19 cellular contexts compared by ENCODE assay signal in genomic region chr3:63355809-63356208, GRCh38.
"Had no signal": no experiment of that assay in that cellular context is flagged by ENCODE, and none has a peak within 500 bp of the region (broad histone marks: within the 10 kb centered on the region; RNA-seq: fewer than 3 reads in every experiment).

No MANE protein-coding gene starts in this region.

- DNase-seq: activated CD4-positive, alpha-beta T cell treated with anti-CD3 and anti-CD28 coated beads, Interleukin-2, amount 10 ng/mL, durations not matched to agents 7 days and 5 days; activated CD4-positive, CD25-positive, alpha-beta regulatory T cell treated with anti-CD3 and anti-CD28 coated beads, Interleukin-2, amount 50 U/mL, for 72 hours; activated CD8-positive, alpha-beta T cell treated with anti-CD3 and anti-CD28 coated beads, Interleukin-2, amount 10 ng/mL, durations not matched to agents 7 days and 5 days; activated gamma-delta T cell treated with Interleukin-2 at 50 U/mL for 16 hours; colonic mucosa; foreskin melanocyte; glutamatergic neuron; hypothalamus; midbrain; stimulated activated CD4-positive, alpha-beta T cell treated with anti-CD3 and anti-CD28 coated beads, Interleukin-4, amount 100 ng/mL, for 4 hours; stimulated activated naive CD8-positive, alpha-beta T cell treated with anti-CD3 and anti-CD28 coated beads, Interleukin-15, Interleukin-2, amounts not matched to agents 100 U/mL and 50 U/mL, for 24 hours; substantia nigra; thyroid gland; upper lobe of right lung; WERI-Rb-1 had no signal

- H3K27ac ChIP-seq: colonic mucosa, esophagus muscularis mucosa, prostate gland, thyroid gland, upper lobe of right lung, WERI-Rb-1 had no signal

- ATAC-seq: activated CD8-positive, alpha-beta T cell treated with anti-CD3 and anti-CD28 coated beads, Interleukin-2, amount 10 ng/mL, durations not matched to agents 7 days and 5 days; activated naive CD4-positive, alpha-beta T cell treated with anti-CD3 and anti-CD28 coated beads, Interleukin-2, amount 50 U/mL, for 72 hours; natural killer cell treated with Interleukin-12 subunit alpha and Interleukin-12 subunit beta and Interleukin-15 and Interleukin-18, amount 100 ng/mL, for 72 hours; stimulated activated naive CD8-positive, alpha-beta T cell treated with anti-CD3 and anti-CD28 coated beads, Interleukin-15, Interleukin-2, amounts not matched to agents 100 U/mL and 50 U/mL, for 24 hours; upper lobe of right lung had no signal

- H3K9me3 ChIP-seq: colonic mucosa, esophagus muscularis mucosa, prostate gland, thyroid gland, upper lobe of right lung had no signal

- H3K27me3 ChIP-seq: colonic mucosa, thyroid gland, upper lobe of right lung had no signal

- H3K4me3 ChIP-seq: colonic mucosa, esophagus muscularis mucosa, prostate gland, thyroid gland, upper lobe of right lung had no signal

- H3K36me3 ChIP-seq: colonic mucosa, esophagus muscularis mucosa, prostate gland, thyroid gland, upper lobe of right lung, WERI-Rb-1 had no signal

- H3K4me1 ChIP-seq: colonic mucosa, esophagus muscularis mucosa, prostate gland, thyroid gland, upper lobe of right lung had no signal
